ENCODE assay signal across 13 cellular contexts in genomic region chr7:90661290-90662151, GRCh38.
DNase-seq lines count a peak whose midpoint lies in the region; ATAC-seq and TF ChIP-seq lines count a peak whose summit lies in the region.
"Had no signal": no experiment of that assay in that cellular context is flagged by ENCODE, and none has a peak within 500 bp of the region (broad histone marks: within the 10 kb centered on the region; RNA-seq: fewer than 3 reads in every experiment).

No MANE protein-coding gene starts in this region.

- no peak overlapping the region for H2AK5ac ChIP-seq in IMR-90 (ENCODE audit: low read depth, low read length)

- peaks cover 37 to 43% of the 10 kb centered on the region in 2 experiments for H3K79me1 ChIP-seq in IMR-90 (ENCODE audit: low read depth in 1 of 2, low read length in 2 of 2)

- H3K4me1 ChIP-seq in IMR-90 (ENCODE audit: control insufficient read depth, insufficient read depth, low read length), result peaks cover 7% of the 10 kb centered on the region
- peaks cover 28% of the 10 kb centered on the region for H3K4me1 ChIP-seq in psoas muscle

- H3K4me3 ChIP-seq in IMR-90 (ENCODE audit: insufficient read depth, low read depth, low read length) (no peak overlapping the region), psoas muscle (peak overlapping the region; percentile 4)

- no peak overlapping the region for H3K9ac ChIP-seq in IMR-90 (ENCODE audit: low read depth, low read length)

- no peaks in the 10 kb centered on the region for H3K36me3 ChIP-seq in IMR-90 (ENCODE audit: control insufficient read depth, insufficient read depth, low read length)
- H3K36me3 ChIP-seq in psoas muscle (ENCODE audit: insufficient read depth in 1 of 2, low read depth in 1 of 2), result no peaks in the 10 kb centered on the region

- in situ Hi-C loops in IMR-90 (cut with MboI; ENCODE audit: low sequenced_read_pairs), result no loop called here

- no peak overlapping the region for H2BK15ac ChIP-seq in IMR-90 (ENCODE audit: low read depth, low read length)

- TF ChIP-seq POLR2A in IMR-90 (IDR thresholded peaks at IDR 0.05; ENCODE audit: low read depth, low read length), result no peak

- ATAC-seq in GM21619 (IDR thresholded peaks at IDR 0.05; ENCODE audit: unreplicated experiment) (peak; percentile 17), IMR-90 (ENCODE audit: low read depth) (peak; percentile 60), psoas muscle (peak; percentile 81 to 90 (median 84))
- ATAC-seq: activated CD8-positive, alpha-beta T cell treated with anti-CD3 and anti-CD28 coated beads for 36 hours; natural killer cell had no signal

- H3K27ac ChIP-seq in IMR-90 (ENCODE audit: insufficient read depth, low read length) (no peak overlapping the region), psoas muscle (peak overlapping the region; percentile 70)

- H3K27me3 ChIP-seq in IMR-90 (ENCODE audit: control insufficient read depth, insufficient read depth, low read length) (no peaks in the 10 kb centered on the region), psoas muscle (ENCODE audit: insufficient read depth in 3 of 3, low read length in 2 of 3) (no peaks in the 10 kb centered on the region)

- no peak overlapping the region for H4K8ac ChIP-seq in IMR-90 (ENCODE audit: low read depth in 2 of 2, low read length in 2 of 2)

- no peaks in the 10 kb centered on the region for H3K4me1 Mint-ChIP-seq in activated CD4-positive, alpha-beta T cell treated with anti-CD3 and anti-CD28 coated beads, Interleukin-2, amount 10 ng/mL, durations not matched to agents 24 days and 14 days
- H3K4me1 Mint-ChIP-seq: natural killer cell had no signal

- H3K9me1 ChIP-seq in IMR-90 (ENCODE audit: insufficient read depth, low read length), result 0 out of 2 replicates have a peak, but pooled peaks cover 4% of the 10 kb centered on the region

- H3K4ac ChIP-seq in IMR-90 (ENCODE audit: low read depth, low read length), result no peak overlapping the region

- POLR2A ChIA-PET in IMR-90 (lab: Charles Lee; ENCODE audit: unreplicated experiment), result no interaction called here

- no peak overlapping the region for H2AFZ ChIP-seq in IMR-90 (replicated peaks; ENCODE audit: low read length, poor library complexity)

- H4K5ac ChIP-seq in IMR-90 (ENCODE audit: low read depth, low read length), result no peak overlapping the region

- dilution Hi-C loops in IMR-90 (cut with HindIII; ENCODE audit: low sequenced_read_pairs, unreplicated experiment), result no loop called here

- no peak overlapping the region for H3K56ac ChIP-seq in IMR-90 (ENCODE audit: extremely low read depth, insufficient read depth, low read length)

- no peak overlapping the region for H3K18ac ChIP-seq in IMR-90 (ENCODE audit: low read depth, low read length)

- BruUV-seq in IMR-90 (replicated peaks; lab: Mats Ljungman, UMichigan), result no TSS peak

- no CpG with 5 or more reads among the region's 6 CpGs for WGBS in IMR-90 (ENCODE audit: extremely low coverage in 2 of 2, insufficient read length in 1 of 2), 2 experiments
- 21 to 40% (median 24%) methylated on average over 6 of the region's 6 CpGs for WGBS in psoas muscle, 3 donors

- H3K36me3 Mint-ChIP-seq in activated CD4-positive, alpha-beta T cell treated with anti-CD3 and anti-CD28 coated beads, Interleukin-2, amount 10 ng/mL, durations not matched to agents 24 days and 14 days (ENCODE audit: low read depth), result no peaks in the 10 kb centered on the region
- H3K36me3 Mint-ChIP-seq: natural killer cell had no signal

- CTCF ChIA-PET in IMR-90 (lab: Yijun Ruan, JAX), result interaction anchor here (1.3 kb wide), 1 partner anchor 12 kb away, joined by 4 read pairs; no protein-coding TSS in a partner anchor

- H3K14ac ChIP-seq in IMR-90 (replicated peaks; ENCODE audit: low read depth, low read length), result no peak overlapping the region

- H4K91ac ChIP-seq in IMR-90 (ENCODE audit: insufficient read depth, low read depth, low read length), result no peak overlapping the region

- H3K9me3 ChIP-seq in IMR-90 (ENCODE audit: control insufficient read depth, insufficient read depth, low read length), result no peaks in the 10 kb centered on the region
- no peaks in the 10 kb centered on the region for H3K9me3 ChIP-seq in psoas muscle

- peak; percentile 46 for DNase-seq in IMR-90
- peak; percentile 9 for DNase-seq in fibroblast of gingiva (ENCODE audit: low read depth)
- DNase-seq in psoas muscle, result no peak
- DNase-seq in activated CD4-positive, alpha-beta T cell treated with anti-CD3 and anti-CD28 coated beads, Interleukin-2, amount 10 ng/mL, durations not matched to agents 24 days and 14 days, result no peak
- DNase-seq in DMS53 (lab: John Stamatoyannopoulos, UW), result no peak
- no peak for DNase-seq in midbrain (lab: John Stamatoyannopoulos, UW)
- DNase-seq in foreskin melanocyte, result no peak
- DNase-seq: activated CD8-positive, alpha-beta T cell treated with anti-CD3 and anti-CD28 coated beads for 36 hours; DMS79; head of caudate nucleus; natural killer cell; stimulated activated naive CD4-positive, alpha-beta T cell had no signal

- no peak overlapping the region for H2BK5ac ChIP-seq in IMR-90 (ENCODE audit: low read depth, low read length, poor library complexity, severe bottlenecking)

- H4K20me1 ChIP-seq in IMR-90 (ENCODE audit: insufficient read depth, low read length), result 0 out of 2 replicates have a peak, but pooled peaks cover 3% of the 10 kb centered on the region

- no peak overlapping the region for H3K4me2 ChIP-seq in IMR-90 (ENCODE audit: low read depth, low read length)

- H3K27ac Mint-ChIP-seq in activated CD4-positive, alpha-beta T cell treated with anti-CD3 and anti-CD28 coated beads, Interleukin-2, amount 10 ng/mL, durations not matched to agents 24 days and 14 days, result no peak overlapping the region
- H3K27ac Mint-ChIP-seq: activated CD8-positive, alpha-beta T cell treated with anti-CD3 and anti-CD28 coated beads for 36 hours; natural killer cell had no signal

- no peak overlapping the region for H3K4me3 Mint-ChIP-seq in activated CD4-positive, alpha-beta T cell treated with anti-CD3 and anti-CD28 coated beads, Interleukin-2, amount 10 ng/mL, durations not matched to agents 24 days and 14 days
- H3K4me3 Mint-ChIP-seq: activated CD8-positive, alpha-beta T cell treated with anti-CD3 and anti-CD28 coated beads for 36 hours; natural killer cell had no signal

- H2BK20ac ChIP-seq in IMR-90 (ENCODE audit: low read depth, low read length), result no peak overlapping the region

- no peaks in the 10 kb centered on the region for H3K9me3 Mint-ChIP-seq in activated CD4-positive, alpha-beta T cell treated with anti-CD3 and anti-CD28 coated beads, Interleukin-2, amount 10 ng/mL, durations not matched to agents 24 days and 14 days
- H3K9me3 Mint-ChIP-seq: activated CD8-positive, alpha-beta T cell treated with anti-CD3 and anti-CD28 coated beads for 36 hours had no signal

- intact Hi-C loops in IMR-90 (cut with micrococcal nuclease) (no loop called here), psoas muscle (cut with DNase I) (no loop called here)
- intact Hi-C loops in activated CD4-positive, alpha-beta T cell treated with anti-CD3 and anti-CD28 coated beads, Interleukin-2, amount 10 ng/mL, durations not matched to agents 24 days and 14 days (cut with micrococcal nuclease), result no loop called here

- TF ChIP-seq CTCF in IMR-90 (conservative IDR thresholded peaks at IDR 0.05; ENCODE audit: low read depth, low read length), result no peak
- TF ChIP-seq CTCF in psoas muscle (IDR thresholded peaks at IDR 0.05), result no peak

- no peak overlapping the region for H2BK120ac ChIP-seq in IMR-90 (ENCODE audit: low read depth, low read length)

- H2AK9ac ChIP-seq in IMR-90 (replicated peaks; ENCODE audit: low read depth, low read length, poor library complexity), result no peak overlapping the region

- TF ChIP-seq RAD21 in IMR-90 (IDR thresholded peaks at IDR 0.05; ENCODE audit: low read length), result no peak

- H3K27me3 Mint-ChIP-seq in activated CD4-positive, alpha-beta T cell treated with anti-CD3 and anti-CD28 coated beads, Interleukin-2, amount 10 ng/mL, durations not matched to agents 24 days and 14 days, result no peaks in the 10 kb centered on the region
- H3K27me3 Mint-ChIP-seq: activated CD8-positive, alpha-beta T cell treated with anti-CD3 and anti-CD28 coated beads for 36 hours had no signal

- no peak overlapping the region for H3K23ac ChIP-seq in IMR-90 (ENCODE audit: low read depth, low read length)

TF ChIP-seq in IMR-90, 13 proteins besides CTCF, POLR2A, EP300 and RAD21:
- no peak for TF ChIP-seq BHLHE40 (IDR thresholded peaks at IDR 0.05; ENCODE audit: low read depth, low read length)
- no peak for TF ChIP-seq CEBPB (IDR thresholded peaks at IDR 0.05; ENCODE audit: low read depth, low read length)
- TF ChIP-seq MXI1 (IDR thresholded peaks at IDR 0.05; ENCODE audit: borderline replicate concordance, low read depth, low read length), result no peak
- no peak for TF ChIP-seq NFE2L2 (IDR thresholded peaks at IDR 0.05; ENCODE audit: low read depth, low read length)
- no peak for TF ChIP-seq CHD1 (IDR thresholded peaks at IDR 0.05; ENCODE audit: low read depth, low read length)
- no peak for TF ChIP-seq USF2 (IDR thresholded peaks at IDR 0.05; ENCODE audit: low read depth, low read length)
- TF ChIP-seq ELK1 (IDR thresholded peaks at IDR 0.05; ENCODE audit: borderline replicate concordance, low read depth, low read length), result no peak
- TF ChIP-seq RFX5 (IDR thresholded peaks at IDR 0.05; ENCODE audit: low read depth, low read length), result no peak
- TF ChIP-seq MAZ (IDR thresholded peaks at IDR 0.05; ENCODE audit: borderline replicate concordance, low read depth, low read length), result no peak
- TF ChIP-seq MAFK (IDR thresholded peaks at IDR 0.05; ENCODE audit: low read depth, low read length), result no peak
- TF ChIP-seq SMC3 (IDR thresholded peaks at IDR 0.05; ENCODE audit: low read depth, low read length), result no peak
- TF ChIP-seq FOS (IDR thresholded peaks at IDR 0.05; ENCODE audit: low read depth, low read length), result no peak
- TF ChIP-seq RCOR1 (IDR thresholded peaks at IDR 0.05; ENCODE audit: insufficient replicate concordance, low read length), result no peak
TF ChIP-seq in IMR-90: peak in this region for 0.

Comparison
In these comparisons a context has a peak if more than half of its experiments do, and no peak if none do; other contexts are left out.
1. ATAC-seq: peak in every context shown above with its lines; median percentile 84 in psoas muscle; 60 in IMR-90; 17 in GM21619.
2. DNase-seq: peak in IMR-90 (single experiment) and fibroblast of gingiva (single experiment); none in psoas muscle (0 of 2), activated CD4-positive, alpha-beta T cell treated with anti-CD3 and anti-CD28 coated beads, Interleukin-2, amount 10 ng/mL, durations not matched to agents 24 days and 14 days (single experiment), DMS53 (single experiment), midbrain (single experiment) and foreskin melanocyte (single experiment).